In genomic region chr4:10077101-10077491, GRCh38 we compare ENCODE assay signal across 25 cellular contexts. TPM values are rescaled to one million over a fixed set of nuclear protein-coding genes. Genes with fewer than 3 reads are reported as not detected.
DNase-seq lines count a peak whose midpoint lies in the region; ATAC-seq and TF ChIP-seq lines count a peak whose summit lies in the region.
"Had no signal": no experiment of that assay in that cellular context is flagged by ENCODE, and none has a peak within 500 bp of the region (broad histone marks: within the 10 kb centered on the region; RNA-seq: fewer than 3 reads in every experiment).

No MANE protein-coding gene starts in this region.

- H3K36me3 Mint-ChIP-seq in natural killer cell treated with Interleukin-12 subunit alpha and Interleukin-12 subunit beta and Interleukin-15 and Interleukin-18, amount 100 ng/mL, for 72 hours = peaks cover 23% of the 10 kb centered on the region

- peaks cover 6 to 15% of the 10 kb centered on the region in 2 donors for H3K4me1 Mint-ChIP-seq in natural killer cell treated with Interleukin-12 subunit alpha and Interleukin-12 subunit beta and Interleukin-15 and Interleukin-18, amount 100 ng/mL, for 72 hours (ENCODE audit: low read depth in 2 of 2)

- WGBS in heart right ventricle, 2 donors = 83 to 87% methylated on average over 9 of the region's 9 CpGs
- 72 to 78% methylated on average over 9 of the region's 9 CpGs for WGBS in aorta, 2 donors

- no peaks in the 10 kb centered on the region for H3K9me3 ChIP-seq in left ventricle myocardium inferior (replicated peaks)
- no peaks in the 10 kb centered on the region for H3K9me3 ChIP-seq in heart right ventricle
- H3K9me3 ChIP-seq in aorta (ENCODE audit: control insufficient read depth, low read length) = no peaks in the 10 kb centered on the region
- H3K9me3 ChIP-seq: colonic mucosa, thyroid gland had no signal

- no peaks in the 10 kb centered on the region for H3K9me3 Mint-ChIP-seq in natural killer cell treated with Interleukin-12 subunit alpha and Interleukin-12 subunit beta and Interleukin-15 and Interleukin-18, amount 100 ng/mL, for 72 hours
- H3K9me3 Mint-ChIP-seq: CD4-positive, CD25-positive, alpha-beta regulatory T cell; memory B cell; T-helper 2 cell treated with Interferon-gamma antibody and Interleukin-4, amounts not matched to agents 5 μg/mL and 100 μg/mL, for 36 hours had no signal

- H3K4me1 ChIP-seq in left ventricle myocardium inferior (peaks cover 50% of the 10 kb centered on the region), heart right ventricle (peaks cover 6 to 45% (median 36%) of the 10 kb centered on the region in 9 donors), aorta (ENCODE audit: control insufficient read depth in 1 of 2, insufficient read depth in 2 of 2, low read length in 2 of 2) (no peaks in the 10 kb centered on the region)
- H3K4me1 ChIP-seq: colonic mucosa, thyroid gland had no signal

- H3K4me3 Mint-ChIP-seq in natural killer cell treated with Interleukin-12 subunit alpha and Interleukin-12 subunit beta and Interleukin-15 and Interleukin-18, amount 100 ng/mL, for 72 hours = no peak overlapping the region
- H3K4me3 Mint-ChIP-seq: CD4-positive, CD25-positive, alpha-beta regulatory T cell; memory B cell; T-helper 2 cell treated with Interferon-gamma antibody and Interleukin-4, amounts not matched to agents 5 μg/mL and 100 μg/mL, for 36 hours had no signal

- peak overlapping the region; percentile 64 for H3K27ac ChIP-seq in left ventricle myocardium inferior (replicated peaks)
- H3K27ac ChIP-seq in heart right ventricle = peak overlapping the region in 2 of 10 donors; percentile 50 to 52
- peak overlapping the region in 1 of 2 donors; percentile 69 for H3K27ac ChIP-seq in coronary artery
- no peak overlapping the region for H3K27ac ChIP-seq in aorta (ENCODE audit: low read depth in 1 of 2, low read length in 2 of 2)
- H3K27ac ChIP-seq: brain microvascular endothelial cell, colonic mucosa, thyroid gland had no signal

- H3K36me3 ChIP-seq in left ventricle myocardium inferior (peaks cover 87% of the 10 kb centered on the region), heart right ventricle (peaks cover 5 to 100% (median 78%) of the 10 kb centered on the region in 9 donors), aorta (ENCODE audit: control insufficient read depth in 1 of 2, insufficient read depth in 2 of 2, low read length in 1 of 2) (peaks cover 19 to 38% of the 10 kb centered on the region in 2 donors)

- ATAC-seq in heart right ventricle (no peak), aorta (ENCODE audit: low FRiP score) (no peak), GM18519 (IDR thresholded peaks at IDR 0.05; ENCODE audit: low FRiP score, unreplicated experiment) (no peak)
- ATAC-seq in natural killer cell treated with Interleukin-12 subunit alpha and Interleukin-12 subunit beta and Interleukin-15 and Interleukin-18, amount 100 ng/mL, for 72 hours = no peak

- DNase-seq in left ventricle myocardium inferior (no peak), heart right ventricle (no peak), coronary artery (ENCODE audit: low spot score) (peak; percentile 72), aorta (peak; percentile 43 to 56), foreskin melanocyte (no peak), NCI-H510A (lab: John Stamatoyannopoulos, UW) (no peak)
- DNase-seq in natural killer cell treated with Interleukin-12 subunit alpha and Interleukin-12 subunit beta and Interleukin-15 and Interleukin-18, amount 100 ng/mL, for 72 hours (ENCODE audit: low spot score) = peak; percentile 31
- DNase-seq: activated CD4-positive, alpha-beta T cell treated with anti-CD3 and anti-CD28 coated beads, Interleukin-2, amount 50 U/mL, for 1 hour; activated CD8-positive, alpha-beta memory T cell treated with anti-CD3 and anti-CD28 coated beads, Interleukin-2, amount 50 U/mL, for 48 hours; brain microvascular endothelial cell; CD4-positive, CD25-positive, alpha-beta regulatory T cell; EL; glutamatergic neuron; IMR-90; NCI-H1092 treated with DMSO at 0.1 percent for 48 hours; NCI-H2029; NCI-H69; occipital lobe; stimulated activated CD4-positive, alpha-beta T cell treated with anti-CD3 and anti-CD28 coated beads, Interleukin-4, amount 100 ng/mL, for 4 hours; stimulated activated naive CD4-positive, alpha-beta T cell treated with Interleukin-2 at 50 U/mL for 16 hours had no signal

- H3K27me3 Mint-ChIP-seq in natural killer cell treated with Interleukin-12 subunit alpha and Interleukin-12 subunit beta and Interleukin-15 and Interleukin-18, amount 100 ng/mL, for 72 hours = no peaks in the 10 kb centered on the region
- H3K27me3 Mint-ChIP-seq: CD4-positive, CD25-positive, alpha-beta regulatory T cell; memory B cell had no signal

- no peak overlapping the region for H3K27ac Mint-ChIP-seq in natural killer cell treated with Interleukin-12 subunit alpha and Interleukin-12 subunit beta and Interleukin-15 and Interleukin-18, amount 100 ng/mL, for 72 hours
- H3K27ac Mint-ChIP-seq: T-helper 2 cell treated with Interferon-gamma antibody and Interleukin-4, amounts not matched to agents 5 μg/mL and 100 μg/mL, for 36 hours had no signal

- H3K27me3 ChIP-seq in left ventricle myocardium inferior (ENCODE audit: low read depth) = no peaks in the 10 kb centered on the region
- H3K27me3 ChIP-seq in heart right ventricle = no peaks in the 10 kb centered on the region
- H3K27me3 ChIP-seq in aorta (ENCODE audit: control insufficient read depth in 1 of 2, insufficient read depth in 2 of 2, low read length in 1 of 2) = no peaks in the 10 kb centered on the region
- H3K27me3 ChIP-seq: brain microvascular endothelial cell, colonic mucosa, thyroid gland had no signal

- TF ChIP-seq CTCF in left ventricle myocardium inferior (IDR thresholded peaks at IDR 0.05; ENCODE audit: borderline replicate concordance) (no peak), heart right ventricle (IDR thresholded peaks at IDR 0.05) (no peak), coronary artery (IDR thresholded peaks at IDR 0.05) (no peak)

- H3K4me3 ChIP-seq in left ventricle myocardium inferior (no peak overlapping the region), heart right ventricle (no peak overlapping the region), coronary artery (no peak overlapping the region), aorta (ENCODE audit: low read length in 2 of 2) (no peak overlapping the region)
- H3K4me3 ChIP-seq: colonic mucosa, thyroid gland had no signal

- intact Hi-C loops in left ventricle myocardium inferior (cut with micrococcal nuclease) (no loop called here), heart right ventricle (cut with DNase I) (no loop called here), aorta (cut with DNase I) (loop anchor here in 1 of 2 donors (5.0 kb wide), 1 partner anchor 35 kb away; no protein-coding TSS in a partner anchor)

RNA-seq across cellular contexts. Expression of gene WDR1, which starts 39.5 kb away (rescaled TPM):
- total RNA-seq in left ventricle myocardium inferior (157 TPM), heart right ventricle (100 to 1,000 TPM; 155 to 302 (median 177) TPM), aorta (100 to 1,000 TPM; 339 to 593 TPM)
- polyA plus RNA-seq in heart right ventricle (100 to 1,000 TPM in 1 of 2 donors, 10 to 100 TPM in 1; 51.9 to 266 TPM), aorta (100 to 1,000 TPM; 159 to 207 TPM)
- 100 to 1,000 TPM; 550 to 559 TPM for total RNA-seq in natural killer cell treated with Interleukin-12 subunit alpha and Interleukin-12 subunit beta and Interleukin-15 and Interleukin-18, amount 100 ng/mL, for 72 hours

RNA-seq across cellular contexts. Expression of gene SLC2A9, which starts 55.8 kb away (rescaled TPM):
- 8.2 TPM for total RNA-seq in left ventricle myocardium inferior
- 10 to 100 TPM in 2 of 10 donors, 1 to 10 TPM in 8; 3.2 to 10.9 (median 5.8) TPM for total RNA-seq in heart right ventricle
- 1 to 10 TPM; 3.1 to 3.8 TPM for polyA plus RNA-seq in heart right ventricle
- 1 to 10 TPM; 1.8 to 3.3 TPM for total RNA-seq in natural killer cell treated with Interleukin-12 subunit alpha and Interleukin-12 subunit beta and Interleukin-15 and Interleukin-18, amount 100 ng/mL, for 72 hours
- 10 to 100 TPM; 11.0 to 16.5 TPM for total RNA-seq in aorta
- 1 to 10 TPM; 2.1 to 8.1 TPM for polyA plus RNA-seq in aorta

Comparison
In these comparisons a context has a peak if more than half of its experiments do, and no peak if none do; other contexts are left out.
1. DNase-seq: peak in coronary artery (single experiment), natural killer cell treated with Interleukin-12 subunit alpha and Interleukin-12 subunit beta and Interleukin-15 and Interleukin-18, amount 100 ng/mL, for 72 hours (single experiment) and aorta (2 of 2); none in left ventricle myocardium inferior (single experiment), heart right ventricle (0 of 2), foreskin melanocyte (single experiment) and NCI-H510A (single experiment).